1 cellular context compared by ENCODE assay signal in genomic region chr17:81922566-81923301, GRCh38.
TF ChIP-seq lines count a peak whose summit lies in the region.

No MANE protein-coding gene starts in this region.

TF ChIP-seq in GM23338, 12 proteins besides CTCF, POLR2A, EP300 and RAD21 (continued from another document):
- TF ChIP-seq REST (IDR thresholded peaks at IDR 0.05; ENCODE audit: unreplicated experiment) (no peak), JUNB (IDR thresholded peaks at IDR 0.05; ENCODE audit: unreplicated experiment) (no peak), ZNF331 (CRISPR knock-in tag; IDR thresholded peaks at IDR 0.05; ENCODE audit: low read depth) (no peak)
